1 cellular context compared by ENCODE assay signal in the genomic region with DNA sequence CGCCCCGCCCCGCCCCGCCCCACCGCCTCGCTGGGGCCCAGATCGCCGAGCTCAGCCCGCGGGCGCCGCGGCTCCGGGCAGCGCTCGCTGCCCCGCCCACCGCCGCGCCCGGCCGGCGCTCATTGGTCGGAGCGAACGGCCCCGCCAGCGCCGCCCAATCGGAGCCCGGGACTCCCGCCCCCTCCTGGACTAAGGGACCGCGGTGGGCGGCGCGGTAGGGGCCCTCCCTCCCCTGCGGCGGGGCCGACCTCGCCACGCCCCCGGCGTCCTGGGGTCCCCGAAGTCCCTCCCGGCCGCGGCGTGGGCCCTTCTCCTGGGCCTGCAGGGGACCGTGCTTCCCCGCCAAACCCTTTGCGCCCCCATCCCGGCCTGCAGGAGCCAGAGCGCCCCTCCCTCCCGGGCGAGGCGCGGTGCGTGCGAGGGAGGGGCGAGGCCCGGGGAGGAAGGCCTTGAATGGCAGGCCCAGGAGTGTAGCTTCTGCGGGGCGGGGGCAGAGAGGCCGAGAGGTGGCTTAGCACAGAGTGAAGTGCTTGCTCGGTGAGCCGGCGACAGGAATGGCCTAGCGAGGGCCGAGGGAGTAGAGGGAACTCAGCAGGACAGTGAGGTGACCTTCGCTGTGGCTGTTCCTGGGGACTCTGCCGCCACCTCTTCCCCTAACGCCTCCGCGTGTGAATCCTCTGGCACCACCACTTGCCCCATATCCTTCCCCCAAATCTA.
TF ChIP-seq lines count a peak whose summit lies in the region.

A gene (minus strand): TSS at position 51 of the 717 bp plus-strand sequence. CDS start 7,366 bp downstream, outside the sequence.

TF ChIP-seq in HepG2, 621 proteins besides CTCF, POLR2A, EP300 and RAD21 (continued from another document and continues in another):
- TF ChIP-seq, protein P1, sequence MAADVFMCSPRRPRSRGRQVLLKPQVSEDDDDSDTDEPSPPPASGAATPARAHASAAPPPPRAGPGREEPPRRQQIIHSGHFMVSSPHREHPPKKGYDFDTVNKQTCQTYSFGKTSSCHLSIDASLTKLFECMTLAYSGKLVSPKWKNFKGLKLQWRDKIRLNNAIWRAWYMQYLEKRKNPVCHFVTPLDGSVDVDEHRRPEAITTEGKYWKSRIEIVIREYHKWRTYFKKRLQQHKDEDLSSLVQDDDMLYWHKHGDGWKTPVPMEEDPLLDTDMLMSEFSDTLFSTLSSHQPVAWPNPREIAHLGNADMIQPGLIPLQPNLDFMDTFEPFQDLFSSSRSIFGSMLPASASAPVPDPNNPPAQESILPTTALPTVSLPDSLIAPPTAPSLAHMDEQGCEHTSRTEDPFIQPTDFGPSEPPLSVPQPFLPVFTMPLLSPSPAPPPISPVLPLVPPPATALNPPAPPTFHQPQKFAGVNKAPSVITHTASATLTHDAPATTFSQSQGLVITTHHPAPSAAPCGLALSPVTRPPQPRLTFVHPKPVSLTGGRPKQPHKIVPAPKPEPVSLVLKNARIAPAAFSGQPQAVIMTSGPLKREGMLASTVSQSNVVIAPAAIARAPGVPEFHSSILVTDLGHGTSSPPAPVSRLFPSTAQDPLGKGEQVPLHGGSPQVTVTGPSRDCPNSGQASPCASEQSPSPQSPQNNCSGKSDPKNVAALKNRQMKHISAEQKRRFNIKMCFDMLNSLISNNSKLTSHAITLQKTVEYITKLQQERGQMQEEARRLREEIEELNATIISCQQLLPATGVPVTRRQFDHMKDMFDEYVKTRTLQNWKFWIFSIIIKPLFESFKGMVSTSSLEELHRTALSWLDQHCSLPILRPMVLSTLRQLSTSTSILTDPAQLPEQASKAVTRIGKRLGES (CRISPR knock-in tag; IDR thresholded peaks at IDR 0.05; ENCODE audit: borderline replicate concordance), result no peak
- TF ChIP-seq, protein P2, sequence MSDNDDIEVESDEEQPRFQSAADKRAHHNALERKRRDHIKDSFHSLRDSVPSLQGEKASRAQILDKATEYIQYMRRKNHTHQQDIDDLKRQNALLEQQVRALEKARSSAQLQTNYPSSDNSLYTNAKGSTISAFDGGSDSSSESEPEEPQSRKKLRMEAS (IDR thresholded peaks at IDR 0.05), result peak; percentile 84
- TF ChIP-seq ZNF547 (CRISPR knock-in tag; IDR thresholded peaks at IDR 0.05) (peak; percentile 71; the same call in 1 of the 2 replicates), ZNF615 (CRISPR knock-in tag; IDR thresholded peaks at IDR 0.05; ENCODE audit: borderline replicate concordance) (no peak), TGIF2 (CRISPR knock-in tag; IDR thresholded peaks at IDR 0.05) (no peak), FOSL1 (CRISPR knock-in tag; IDR thresholded peaks at IDR 0.05; ENCODE audit: borderline replicate concordance) (no peak), XRCC5 (optimal IDR thresholded peaks at IDR 0.05; ENCODE audit: low read length) (no peak), GTF2F1 (IDR thresholded peaks at IDR 0.05; ENCODE audit: low read length) (no peak), ZNF367 (CRISPR knock-in tag; IDR thresholded peaks at IDR 0.05; ENCODE audit: borderline replicate concordance) (no peak; the same call in 1 of the 2 replicates), CHD4 (IDR thresholded peaks at IDR 0.05; ENCODE audit: borderline replicate concordance, low read length) (no peak), PLRG1 (conservative IDR thresholded peaks at IDR 0.05) (no peak), GTF3A (CRISPR knock-in tag; conservative IDR thresholded peaks at IDR 0.05) (no peak), SP5 (CRISPR knock-in tag; IDR thresholded peaks at IDR 0.05; ENCODE audit: borderline replicate concordance, low read depth) (peak; percentile 85), ZSCAN12 (CRISPR knock-in tag; IDR thresholded peaks at IDR 0.05) (no peak), ZNF850 (CRISPR knock-in tag; conservative IDR thresholded peaks at IDR 0.05) (no peak; the same call in 1 of the 2 replicates), ZNF501 (CRISPR knock-in tag; IDR thresholded peaks at IDR 0.05) (peak; percentile 31; the same call in 1 of the 2 replicates), CBX5 (CRISPR knock-in tag; IDR thresholded peaks at IDR 0.05; ENCODE audit: borderline replicate concordance) (peak; percentile 44; the same call in 1 of the 2 replicates), LCORL (IDR thresholded peaks at IDR 0.05) (no peak), LCORL (CRISPR knock-in tag; IDR thresholded peaks at IDR 0.05) (no peak), YEATS4 (CRISPR knock-in tag; IDR thresholded peaks at IDR 0.05; ENCODE audit: borderline replicate concordance) (peak; percentile 47; the same call in 1 of the 2 replicates), TRIM24 (CRISPR knock-in tag; IDR thresholded peaks at IDR 0.05) (no peak), ZMYM2 (CRISPR knock-in tag; IDR thresholded peaks at IDR 0.05) (no peak), KLF12 (CRISPR knock-in tag; IDR thresholded peaks at IDR 0.05; ENCODE audit: borderline replicate concordance) (0 out of 2 replicates have a peak, but pooled peaks have one; percentile 35), THAP11 (CRISPR knock-in tag; IDR thresholded peaks at IDR 0.05) (0 out of 2 replicates have a peak, but pooled peaks have one; percentile 46), ZNF260 (CRISPR knock-in tag; IDR thresholded peaks at IDR 0.05; ENCODE audit: borderline replicate concordance, low read depth) (no peak), ZNF292 (CRISPR knock-in tag; IDR thresholded peaks at IDR 0.05; ENCODE audit: borderline replicate concordance, low read depth) (0 out of 2 replicates have a peak, but pooled peaks have one; percentile 32)
- TF ChIP-seq, protein P3, sequence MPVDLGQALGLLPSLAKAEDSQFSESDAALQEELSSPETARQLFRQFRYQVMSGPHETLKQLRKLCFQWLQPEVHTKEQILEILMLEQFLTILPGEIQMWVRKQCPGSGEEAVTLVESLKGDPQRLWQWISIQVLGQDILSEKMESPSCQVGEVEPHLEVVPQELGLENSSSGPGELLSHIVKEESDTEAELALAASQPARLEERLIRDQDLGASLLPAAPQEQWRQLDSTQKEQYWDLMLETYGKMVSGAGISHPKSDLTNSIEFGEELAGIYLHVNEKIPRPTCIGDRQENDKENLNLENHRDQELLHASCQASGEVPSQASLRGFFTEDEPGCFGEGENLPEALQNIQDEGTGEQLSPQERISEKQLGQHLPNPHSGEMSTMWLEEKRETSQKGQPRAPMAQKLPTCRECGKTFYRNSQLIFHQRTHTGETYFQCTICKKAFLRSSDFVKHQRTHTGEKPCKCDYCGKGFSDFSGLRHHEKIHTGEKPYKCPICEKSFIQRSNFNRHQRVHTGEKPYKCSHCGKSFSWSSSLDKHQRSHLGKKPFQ (CRISPR knock-in tag; IDR thresholded peaks at IDR 0.05; ENCODE audit: insufficient replicate concordance), result no peak
- TF ChIP-seq, protein P4, sequence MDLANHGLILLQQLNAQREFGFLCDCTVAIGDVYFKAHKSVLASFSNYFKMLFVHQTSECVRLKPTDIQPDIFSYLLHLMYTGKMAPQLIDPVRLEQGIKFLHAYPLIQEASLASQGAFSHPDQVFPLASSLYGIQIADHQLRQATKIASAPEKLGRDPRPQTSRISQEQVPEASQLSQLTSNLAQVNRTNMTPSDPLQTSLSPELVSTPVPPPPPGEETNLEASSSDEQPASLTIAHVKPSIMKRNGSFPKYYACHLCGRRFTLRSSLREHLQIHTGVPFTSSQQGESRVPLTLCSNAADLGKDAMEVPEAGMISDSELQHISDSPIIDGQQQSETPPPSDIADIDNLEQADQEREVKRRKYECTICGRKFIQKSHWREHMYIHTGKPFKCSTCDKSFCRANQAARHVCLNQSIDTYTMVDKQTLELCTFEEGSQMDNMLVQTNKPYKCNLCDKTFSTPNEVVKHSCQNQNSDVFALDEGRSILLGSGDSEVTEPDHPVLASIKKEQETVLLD (CRISPR knock-in tag; IDR thresholded peaks at IDR 0.05; ENCODE audit: low read depth), result no peak
- TF ChIP-seq, protein P5, sequence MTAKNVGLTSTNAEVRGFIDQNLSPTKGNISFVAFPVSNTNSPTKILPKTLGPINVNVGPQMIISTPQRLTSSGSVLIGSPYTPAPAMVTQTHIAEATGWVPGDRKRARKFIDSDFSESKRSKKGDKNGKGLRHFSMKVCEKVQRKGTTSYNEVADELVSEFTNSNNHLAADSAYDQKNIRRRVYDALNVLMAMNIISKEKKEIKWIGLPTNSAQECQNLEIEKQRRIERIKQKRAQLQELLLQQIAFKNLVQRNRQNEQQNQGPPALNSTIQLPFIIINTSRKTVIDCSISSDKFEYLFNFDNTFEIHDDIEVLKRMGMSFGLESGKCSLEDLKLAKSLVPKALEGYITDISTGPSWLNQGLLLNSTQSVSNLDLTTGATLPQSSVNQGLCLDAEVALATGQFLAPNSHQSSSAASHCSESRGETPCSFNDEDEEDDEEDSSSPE (CRISPR knock-in tag; IDR thresholded peaks at IDR 0.05), result no peak; the same call in 1 of the 2 replicates
- TF ChIP-seq, protein P6, sequence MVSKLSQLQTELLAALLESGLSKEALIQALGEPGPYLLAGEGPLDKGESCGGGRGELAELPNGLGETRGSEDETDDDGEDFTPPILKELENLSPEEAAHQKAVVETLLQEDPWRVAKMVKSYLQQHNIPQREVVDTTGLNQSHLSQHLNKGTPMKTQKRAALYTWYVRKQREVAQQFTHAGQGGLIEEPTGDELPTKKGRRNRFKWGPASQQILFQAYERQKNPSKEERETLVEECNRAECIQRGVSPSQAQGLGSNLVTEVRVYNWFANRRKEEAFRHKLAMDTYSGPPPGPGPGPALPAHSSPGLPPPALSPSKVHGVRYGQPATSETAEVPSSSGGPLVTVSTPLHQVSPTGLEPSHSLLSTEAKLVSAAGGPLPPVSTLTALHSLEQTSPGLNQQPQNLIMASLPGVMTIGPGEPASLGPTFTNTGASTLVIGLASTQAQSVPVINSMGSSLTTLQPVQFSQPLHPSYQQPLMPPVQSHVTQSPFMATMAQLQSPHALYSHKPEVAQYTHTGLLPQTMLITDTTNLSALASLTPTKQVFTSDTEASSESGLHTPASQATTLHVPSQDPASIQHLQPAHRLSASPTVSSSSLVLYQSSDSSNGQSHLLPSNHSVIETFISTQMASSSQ (IDR thresholded peaks at IDR 0.05; ENCODE audit: low read depth), result no peak
- TF ChIP-seq, protein P6 (CRISPR knock-in tag; IDR thresholded peaks at IDR 0.05; ENCODE audit: borderline replicate concordance), result no peak
- TF ChIP-seq, protein P7, sequence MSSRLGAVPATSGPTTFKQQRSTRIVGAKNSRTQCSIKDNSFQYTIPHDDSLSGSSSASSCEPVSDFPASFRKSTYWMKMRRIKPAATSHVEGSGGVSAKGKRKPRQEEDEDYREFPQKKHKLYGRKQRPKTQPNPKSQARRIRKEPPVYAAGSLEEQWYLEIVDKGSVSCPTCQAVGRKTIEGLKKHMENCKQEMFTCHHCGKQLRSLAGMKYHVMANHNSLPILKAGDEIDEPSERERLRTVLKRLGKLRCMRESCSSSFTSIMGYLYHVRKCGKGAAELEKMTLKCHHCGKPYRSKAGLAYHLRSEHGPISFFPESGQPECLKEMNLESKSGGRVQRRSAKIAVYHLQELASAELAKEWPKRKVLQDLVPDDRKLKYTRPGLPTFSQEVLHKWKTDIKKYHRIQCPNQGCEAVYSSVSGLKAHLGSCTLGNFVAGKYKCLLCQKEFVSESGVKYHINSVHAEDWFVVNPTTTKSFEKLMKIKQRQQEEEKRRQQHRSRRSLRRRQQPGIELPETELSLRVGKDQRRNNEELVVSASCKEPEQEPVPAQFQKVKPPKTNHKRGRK (CRISPR knock-in tag; IDR thresholded peaks at IDR 0.05), result no peak
- TF ChIP-seq, protein P8, sequence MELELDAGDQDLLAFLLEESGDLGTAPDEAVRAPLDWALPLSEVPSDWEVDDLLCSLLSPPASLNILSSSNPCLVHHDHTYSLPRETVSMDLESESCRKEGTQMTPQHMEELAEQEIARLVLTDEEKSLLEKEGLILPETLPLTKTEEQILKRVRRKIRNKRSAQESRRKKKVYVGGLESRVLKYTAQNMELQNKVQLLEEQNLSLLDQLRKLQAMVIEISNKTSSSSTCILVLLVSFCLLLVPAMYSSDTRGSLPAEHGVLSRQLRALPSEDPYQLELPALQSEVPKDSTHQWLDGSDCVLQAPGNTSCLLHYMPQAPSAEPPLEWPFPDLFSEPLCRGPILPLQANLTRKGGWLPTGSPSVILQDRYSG (CRISPR knock-in tag; IDR thresholded peaks at IDR 0.05), result no peak
- TF ChIP-seq, protein P9, sequence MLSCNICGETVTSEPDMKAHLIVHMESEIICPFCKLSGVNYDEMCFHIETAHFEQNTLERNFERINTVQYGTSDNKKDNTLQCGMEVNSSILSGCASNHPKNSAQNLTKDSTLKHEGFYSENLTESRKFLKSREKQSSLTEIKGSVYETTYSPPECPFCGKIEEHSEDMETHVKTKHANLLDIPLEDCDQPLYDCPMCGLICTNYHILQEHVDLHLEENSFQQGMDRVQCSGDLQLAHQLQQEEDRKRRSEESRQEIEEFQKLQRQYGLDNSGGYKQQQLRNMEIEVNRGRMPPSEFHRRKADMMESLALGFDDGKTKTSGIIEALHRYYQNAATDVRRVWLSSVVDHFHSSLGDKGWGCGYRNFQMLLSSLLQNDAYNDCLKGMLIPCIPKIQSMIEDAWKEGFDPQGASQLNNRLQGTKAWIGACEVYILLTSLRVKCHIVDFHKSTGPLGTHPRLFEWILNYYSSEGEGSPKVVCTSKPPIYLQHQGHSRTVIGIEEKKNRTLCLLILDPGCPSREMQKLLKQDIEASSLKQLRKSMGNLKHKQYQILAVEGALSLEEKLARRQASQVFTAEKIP (CRISPR knock-in tag; IDR thresholded peaks at IDR 0.05; ENCODE audit: borderline replicate concordance), result no peak
- TF ChIP-seq, protein P10, sequence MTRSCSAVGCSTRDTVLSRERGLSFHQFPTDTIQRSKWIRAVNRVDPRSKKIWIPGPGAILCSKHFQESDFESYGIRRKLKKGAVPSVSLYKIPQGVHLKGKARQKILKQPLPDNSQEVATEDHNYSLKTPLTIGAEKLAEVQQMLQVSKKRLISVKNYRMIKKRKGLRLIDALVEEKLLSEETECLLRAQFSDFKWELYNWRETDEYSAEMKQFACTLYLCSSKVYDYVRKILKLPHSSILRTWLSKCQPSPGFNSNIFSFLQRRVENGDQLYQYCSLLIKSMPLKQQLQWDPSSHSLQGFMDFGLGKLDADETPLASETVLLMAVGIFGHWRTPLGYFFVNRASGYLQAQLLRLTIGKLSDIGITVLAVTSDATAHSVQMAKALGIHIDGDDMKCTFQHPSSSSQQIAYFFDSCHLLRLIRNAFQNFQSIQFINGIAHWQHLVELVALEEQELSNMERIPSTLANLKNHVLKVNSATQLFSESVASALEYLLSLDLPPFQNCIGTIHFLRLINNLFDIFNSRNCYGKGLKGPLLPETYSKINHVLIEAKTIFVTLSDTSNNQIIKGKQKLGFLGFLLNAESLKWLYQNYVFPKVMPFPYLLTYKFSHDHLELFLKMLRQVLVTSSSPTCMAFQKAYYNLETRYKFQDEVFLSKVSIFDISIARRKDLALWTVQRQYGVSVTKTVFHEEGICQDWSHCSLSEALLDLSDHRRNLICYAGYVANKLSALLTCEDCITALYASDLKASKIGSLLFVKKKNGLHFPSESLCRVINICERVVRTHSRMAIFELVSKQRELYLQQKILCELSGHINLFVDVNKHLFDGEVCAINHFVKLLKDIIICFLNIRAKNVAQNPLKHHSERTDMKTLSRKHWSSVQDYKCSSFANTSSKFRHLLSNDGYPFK (CRISPR knock-in tag; IDR thresholded peaks at IDR 0.05; ENCODE audit: borderline replicate concordance), result no peak
